Comparison of ENCODE assay signal across 28 cellular contexts in genomic region chr2:131077182-131077846, GRCh38. TPM values are rescaled to one million over a fixed set of nuclear protein-coding genes. Genes with fewer than 3 reads are reported as not detected.
DNase-seq lines count a peak whose midpoint lies in the region; ATAC-seq and TF ChIP-seq lines count a peak whose summit lies in the region.
"Had no signal": no experiment of that assay in that cellular context is flagged by ENCODE, and none has a peak within 500 bp of the region (broad histone marks: within the 10 kb centered on the region; RNA-seq: fewer than 3 reads in every experiment).

No MANE protein-coding gene starts in this region.

- no peak for DNase-seq in Calu3
- DNase-seq in body of pancreas: peak; percentile 21 to 50 (median 38)
- peak; percentile 75 for DNase-seq in left lobe of liver (ENCODE audit: low spot score)
- peak; percentile 47 to 53 for DNase-seq in gastrocnemius medialis
- no peak for DNase-seq in NCI-H146 (lab: John Stamatoyannopoulos, UW)
- DNase-seq: ACHN; activated CD4-positive, alpha-beta memory T cell treated with anti-CD3 and anti-CD28 coated beads for 36 hours; activated T-cell treated with anti-CD3 and anti-CD28 coated beads, Interleukin-2, amount 50 U/mL, for 48 hours; Caco-2; effector CD8-positive, alpha-beta T cell; HFFc6; natural killer cell; NCI-H1048; NCI-H2029; NCI-H2227 treated with DMSO at 0.1 percent for 48 hours; NCI-H748 treated with DMSO at 0.1 percent for 48 hours; ovary; sigmoid colon; thyroid gland had no signal

- CTCF ChIA-PET in Calu3 (lab: Charles Lee): no interaction called here

- no TSS peak for BruUV-seq in Calu3 (replicated peaks; lab: Mats Ljungman, UMichigan)

- H3K36me3 ChIP-seq in body of pancreas (replicated peaks in 1 of 2; ENCODE audit: insufficient read depth in 1 of 2, low read depth in 2 of 2) (peaks cover 0 to 23% of the 10 kb centered on the region in 2 donors), gastrocnemius medialis (peaks cover 0 to 33% of the 10 kb centered on the region in 2 donors)
- H3K36me3 ChIP-seq: ovary had no signal

- intact Hi-C loops in Calu3 (cut with micrococcal nuclease; ENCODE audit: unreplicated experiment): no loop called here
- intact Hi-C loops in body of pancreas (cut with DNase I): no loop called here
- intact Hi-C loops in gastrocnemius medialis (cut with DNase I; ENCODE audit: low total_unique reads): no loop called here

- peak overlapping the region; percentile 15 for H3K27ac Mint-ChIP-seq in Calu3 (ENCODE audit: unreplicated experiment)
- H3K27ac Mint-ChIP-seq: activated CD4-positive, alpha-beta memory T cell treated with anti-CD3 and anti-CD28 coated beads for 36 hours; HFFc6 had no signal

- TF ChIP-seq POLR2A in body of pancreas (IDR thresholded peaks at IDR 0.05) (no peak), gastrocnemius medialis (IDR thresholded peaks at IDR 0.05) (no peak)

- H3K27me3 ChIP-seq in body of pancreas: no peaks in the 10 kb centered on the region
- H3K27me3 ChIP-seq in gastrocnemius medialis: no peaks in the 10 kb centered on the region
- H3K27me3 ChIP-seq: BLaER1, esophagus muscularis mucosa, gastroesophageal sphincter, ovary, sigmoid colon, thyroid gland had no signal

- H3K4me3 ChIP-seq in body of pancreas (no peak overlapping the region), gastrocnemius medialis (no peak overlapping the region)
- H3K4me3 ChIP-seq: BLaER1, esophagus muscularis mucosa, gastroesophageal sphincter, ovary, sigmoid colon, thyroid gland had no signal

- peaks cover 66% of the 10 kb centered on the region for H3K36me3 Mint-ChIP-seq in Calu3 (ENCODE audit: insufficient read depth, unreplicated experiment)

- 74 to 85% methylated on average over 11 of the region's 11 CpGs for whole genome bisulfite sequencing in body of pancreas, 2 donors

- in situ Hi-C loops in gastrocnemius medialis (cut with MboI; ENCODE audit: low sequenced_read_pairs in 4 of 4): loop anchor here in 1 of 4 donors (25.0 kb wide), 1 partner anchor 715 kb away; the partner anchor contains the start of gene PTPN18

- peaks cover 56% of the 10 kb centered on the region for H3K4me1 Mint-ChIP-seq in Calu3 (ENCODE audit: low read depth, unreplicated experiment)
- H3K4me1 Mint-ChIP-seq: mesothelial cell of epicardium had no signal

- H3K9me3 ChIP-seq in body of pancreas (no peaks in the 10 kb centered on the region), gastrocnemius medialis (no peaks in the 10 kb centered on the region)
- H3K9me3 ChIP-seq: BLaER1, Caco-2, esophagus muscularis mucosa, gastroesophageal sphincter, ovary, sigmoid colon, thyroid gland had no signal

- H3K4me1 ChIP-seq in body of pancreas (peaks cover 29% of the 10 kb centered on the region), gastrocnemius medialis (peaks cover 53 to 63% of the 10 kb centered on the region in 2 donors)
- H3K4me1 ChIP-seq: Caco-2 had no signal

- ATAC-seq in body of pancreas (no peak), left lobe of liver (peak; percentile 76), gastrocnemius medialis (peak; percentile 52 to 78), GM19397 (IDR thresholded peaks at IDR 0.05; ENCODE audit: unreplicated experiment) (no peak), HG02571 (IDR thresholded peaks at IDR 0.05; ENCODE audit: unreplicated experiment) (no peak), HG02759 (IDR thresholded peaks at IDR 0.05; ENCODE audit: unreplicated experiment) (no peak)
- ATAC-seq: gastroesophageal sphincter, natural killer cell had no signal

- H3K9me3 Mint-ChIP-seq in Calu3 (ENCODE audit: low read depth, unreplicated experiment): no peaks in the 10 kb centered on the region
- H3K9me3 Mint-ChIP-seq: activated CD4-positive, alpha-beta memory T cell treated with anti-CD3 and anti-CD28 coated beads for 36 hours; activated naive CD4-positive, alpha-beta T cell treated with anti-CD3 and anti-CD28 coated beads, Interleukin-2, amount 50 U/mL, for 24 hours; HFFc6; mesothelial cell of epicardium; natural killer cell had no signal

- H3K27ac ChIP-seq in body of pancreas (no peak overlapping the region), gastrocnemius medialis (peak overlapping the region; percentile 64 to 80 (median 70))
- H3K27ac ChIP-seq: BLaER1, esophagus muscularis mucosa, gastroesophageal sphincter, ovary, RWPE1, sigmoid colon, thyroid gland had no signal

- TF ChIP-seq CTCF in Calu3 (IDR thresholded peaks at IDR 0.05; ENCODE audit: unreplicated experiment): no peak
- no peak for TF ChIP-seq CTCF in body of pancreas (IDR thresholded peaks at IDR 0.05)
- TF ChIP-seq CTCF in gastrocnemius medialis (IDR thresholded peaks at IDR 0.05 in 4 of 5, conservative IDR thresholded peaks at IDR 0.05 in 1 of 5): no peak

- H3K27me3 Mint-ChIP-seq in Calu3 (ENCODE audit: unreplicated experiment): no peaks in the 10 kb centered on the region
- H3K27me3 Mint-ChIP-seq: activated CD4-positive, alpha-beta memory T cell treated with anti-CD3 and anti-CD28 coated beads for 36 hours; activated naive CD4-positive, alpha-beta T cell treated with anti-CD3 and anti-CD28 coated beads, Interleukin-2, amount 50 U/mL, for 24 hours had no signal

- H3K4me3 Mint-ChIP-seq in Calu3 (ENCODE audit: low read depth, unreplicated experiment): no peak overlapping the region
- H3K4me3 Mint-ChIP-seq: activated CD4-positive, alpha-beta memory T cell treated with anti-CD3 and anti-CD28 coated beads for 36 hours; activated naive CD4-positive, alpha-beta T cell treated with anti-CD3 and anti-CD28 coated beads, Interleukin-2, amount 50 U/mL, for 24 hours; HFFc6; mesothelial cell of epicardium; natural killer cell had no signal

RNA-seq across cellular contexts. Expression of gene FAM168B, which starts 15.9 kb away (rescaled TPM):
- total RNA-seq in Calu3 (2022) (89.7 and 111 TPM in 2 replicates), body of pancreas (10 to 100 TPM; 39.7 to 56.7 TPM), left lobe of liver (39.5 TPM), gastrocnemius medialis (100 to 1,000 TPM; 147 to 172 (median 157) TPM)

RNA-seq across cellular contexts. Expression of gene PLEKHB2, which starts 27.8 kb away (rescaled TPM):
- 112 and 113 TPM in 2 replicates for total RNA-seq in Calu3 (2022)
- 10 to 100 TPM; 22.4 to 35.0 TPM for total RNA-seq in body of pancreas
- 10.7 TPM for total RNA-seq in left lobe of liver
- 100 to 1,000 TPM in 1 of 4 donors, 10 to 100 TPM in 3; 24.0 to 105 (median 68.3) TPM for total RNA-seq in gastrocnemius medialis

Comparison
In these comparisons a context has a peak if more than half of its experiments do, and no peak if none do; other contexts are left out.
1. DNase-seq: peak in body of pancreas (4 of 4), left lobe of liver (single experiment) and gastrocnemius medialis (2 of 2); none in Calu3 (single experiment) and NCI-H146 (single experiment).
2. ATAC-seq: peak in left lobe of liver (single experiment) and gastrocnemius medialis (2 of 2); none in body of pancreas (single experiment), GM19397 (single experiment), HG02571 (single experiment) and HG02759 (single experiment).
3. H3K27ac ChIP-seq: peak in gastrocnemius medialis (4 of 4); none in body of pancreas (0 of 4).